12 cellular contexts compared by ENCODE assay signal in the genomic region with DNA sequence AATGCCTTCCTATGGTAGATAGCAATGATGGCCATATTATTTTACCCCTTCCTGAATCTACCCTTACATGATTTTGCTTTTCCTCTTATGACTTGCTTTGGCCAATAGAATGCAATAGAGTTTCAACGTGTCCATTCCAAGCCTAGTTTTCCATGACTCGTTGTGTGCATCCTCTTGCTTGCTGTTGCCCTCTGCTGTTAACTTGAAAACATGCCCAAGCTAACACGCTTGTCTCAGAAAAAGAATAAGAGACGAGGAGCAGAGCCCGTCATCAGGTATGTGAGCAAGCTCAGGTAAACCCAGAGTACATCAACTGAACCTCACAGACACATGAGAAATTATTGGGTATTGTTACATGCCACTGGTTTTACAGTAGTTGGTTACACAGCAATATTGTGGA. TPM values are rescaled to one million over a fixed set of nuclear protein-coding genes. Genes with fewer than 3 reads are reported as not detected.
"Had no signal": no experiment of that assay in that cellular context is flagged by ENCODE, and none has a peak within 500 bp of the region (broad histone marks: within the 10 kb centered on the region; RNA-seq: fewer than 3 reads in every experiment).

No MANE protein-coding gene starts in this region.

RNA-seq across cellular contexts. Expression of a gene that starts 49.7 kb away (rescaled TPM):
- total RNA-seq: activated CD4-positive, alpha-beta T cell treated with anti-CD3 and anti-CD28 coated beads, Interleukin-2, amount 10 ng/mL, durations not matched to agents 7 days and 5 days; astrocyte; esophagus mucosa; foreskin keratinocyte; heart left ventricle; kidney epithelial cell; lung; mononuclear cell; naive thymus-derived CD8-positive, alpha-beta T cell; progenitor cell of endocrine pancreas; spleen; transverse colon had no signal
- polyA plus RNA-seq: foreskin keratinocyte; heart left ventricle; lung; naive thymus-derived CD8-positive, alpha-beta T cell; spleen had no signal
